Comparison of ENCODE assay signal across 1 cellular context in the genomic region with DNA sequence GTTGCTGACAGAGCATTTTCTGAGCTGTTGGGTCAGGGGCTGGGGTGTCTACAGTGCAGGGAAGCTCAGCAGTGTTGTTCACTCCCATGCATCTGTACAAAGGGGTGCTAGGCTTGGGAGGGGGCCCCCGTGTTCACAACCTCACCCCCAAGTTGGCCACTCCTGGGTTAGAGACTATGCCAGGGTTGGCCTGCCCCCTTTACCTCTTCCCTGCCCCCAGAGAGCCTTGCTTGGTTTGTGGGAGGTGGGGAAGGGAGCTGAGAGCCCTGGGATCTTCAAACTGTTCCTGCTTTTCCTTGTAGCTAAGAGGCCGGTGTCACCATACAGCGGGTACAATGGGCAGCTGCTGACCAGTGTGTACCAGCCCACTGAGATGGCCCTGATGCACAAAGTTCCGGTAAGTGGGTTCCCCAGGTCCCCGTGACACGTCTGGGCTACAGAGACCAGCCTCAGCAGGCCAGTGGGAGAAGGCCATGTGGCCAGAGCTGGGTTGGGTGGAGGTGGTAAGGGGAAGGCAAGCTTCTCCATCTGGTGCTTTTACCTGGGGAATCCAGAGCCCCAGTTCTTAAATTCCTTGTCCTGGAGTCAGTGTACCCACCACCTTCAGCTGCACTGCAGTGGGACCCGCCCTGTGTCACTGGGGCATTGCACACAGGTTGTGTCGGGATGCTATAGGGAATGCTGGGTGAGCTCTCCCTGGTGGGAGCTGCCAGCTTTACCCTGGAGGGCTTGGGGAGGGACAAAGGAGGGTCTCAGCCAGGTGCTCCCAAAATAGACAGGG.
TF ChIP-seq lines count a peak whose summit lies in the region.

No MANE protein-coding gene starts in this region.

TF ChIP-seq in K562, 482 proteins besides CTCF, POLR2A, EP300 and RAD21:
- TF ChIP-seq, protein P1, sequence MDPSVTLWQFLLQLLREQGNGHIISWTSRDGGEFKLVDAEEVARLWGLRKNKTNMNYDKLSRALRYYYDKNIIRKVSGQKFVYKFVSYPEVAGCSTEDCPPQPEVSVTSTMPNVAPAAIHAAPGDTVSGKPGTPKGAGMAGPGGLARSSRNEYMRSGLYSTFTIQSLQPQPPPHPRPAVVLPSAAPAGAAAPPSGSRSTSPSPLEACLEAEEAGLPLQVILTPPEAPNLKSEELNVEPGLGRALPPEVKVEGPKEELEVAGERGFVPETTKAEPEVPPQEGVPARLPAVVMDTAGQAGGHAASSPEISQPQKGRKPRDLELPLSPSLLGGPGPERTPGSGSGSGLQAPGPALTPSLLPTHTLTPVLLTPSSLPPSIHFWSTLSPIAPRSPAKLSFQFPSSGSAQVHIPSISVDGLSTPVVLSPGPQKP (CRISPR knock-in tag; IDR thresholded peaks at IDR 0.05) = no peak
- TF ChIP-seq MAFF (IDR thresholded peaks at IDR 0.05; ENCODE audit: low read length) = peak; percentile 73
- TF ChIP-seq MAFK (IDR thresholded peaks at IDR 0.05; ENCODE audit: low read length) = peak; percentile 90; the same call in 1 of the 2 replicates
- peak; percentile 91 for TF ChIP-seq ZNF316 (IDR thresholded peaks at IDR 0.05)
